ENCODE assay signal across 26 cellular contexts in the genomic region with DNA sequence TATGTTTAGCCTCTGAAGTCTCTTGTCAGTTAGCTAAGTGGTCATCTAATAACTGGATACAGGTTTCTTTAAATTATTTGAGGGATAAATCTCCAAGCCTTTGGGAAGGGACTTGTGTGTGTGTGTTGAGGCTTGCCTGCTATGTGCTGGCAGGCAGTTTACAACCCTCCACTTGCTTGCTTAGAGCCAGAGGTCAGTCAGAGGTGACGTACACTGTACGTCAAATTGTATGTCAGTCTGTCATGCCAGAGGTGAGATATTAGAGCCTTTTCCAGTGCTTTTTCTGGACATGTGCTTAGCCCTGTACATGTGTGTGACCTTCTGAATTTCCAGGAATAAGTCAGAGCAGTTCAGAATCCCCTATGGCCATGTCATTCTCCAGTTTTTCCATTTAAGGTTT.
DNase-seq lines count a peak whose midpoint lies in the region; ATAC-seq, FAIRE-seq and TF ChIP-seq lines count a peak whose summit lies in the region.
"Had no signal": no experiment of that assay in that cellular context is flagged by ENCODE, and none has a peak within 500 bp of the region (broad histone marks: within the 10 kb centered on the region; RNA-seq: fewer than 3 reads in every experiment).

No MANE protein-coding gene starts in this region.

- peak overlapping the region; percentile 30 for H3K4me3 Mint-ChIP-seq in glutamatergic neuron (ENCODE audit: unreplicated experiment)
- H3K4me3 Mint-ChIP-seq: B cell; CD14-positive monocyte; CD4-positive, alpha-beta memory T cell; CD4-positive, CD25-positive, alpha-beta regulatory T cell; CD8-positive, alpha-beta memory T cell had no signal

- no peak overlapping the region for H3K27ac ChIP-seq in aorta (ENCODE audit: low read depth in 1 of 2, low read length in 2 of 2)
- H3K27ac ChIP-seq: 22Rv1; A549; BLaER1 treated with 17β-estradiol and CSF1 and Interleukin-3, amounts not matched to agents 10 nM and 100 nM had no signal

- peaks cover 10% of the 10 kb centered on the region for H3K9me3 Mint-ChIP-seq in glutamatergic neuron (ENCODE audit: unreplicated experiment)

- H3K36me3 ChIP-seq in aorta (ENCODE audit: control insufficient read depth in 1 of 2, insufficient read depth in 2 of 2, low read length in 1 of 2) = no peaks in the 10 kb centered on the region
- H3K36me3 ChIP-seq: BLaER1 treated with 17β-estradiol and CSF1 and Interleukin-3, amounts not matched to agents 10 nM and 100 nM had no signal

- no peaks in the 10 kb centered on the region for H3K9me3 ChIP-seq in aorta (ENCODE audit: control insufficient read depth, low read length)

- FAIRE-seq in urothelium cell line (lab: Jason Lieb, UNC) = peak; percentile 80
- FAIRE-seq: A549, GM12878, GM12892, GM18507 had no signal

- TF ChIP-seq CTCF in glutamatergic neuron (IDR thresholded peaks at IDR 0.05; ENCODE audit: partially characterized antibody, unreplicated experiment) = no peak

- peak; percentile 52 for ATAC-seq in Right ventricle myocardium inferior
- ATAC-seq in left ventricle myocardium superior = no peak
- no peak for ATAC-seq in aorta (ENCODE audit: low FRiP score)
- ATAC-seq: A549, GM12878 had no signal

- H3K4me3 ChIP-seq in aorta (ENCODE audit: low read length in 2 of 2) = no peak overlapping the region
- H3K4me3 ChIP-seq: A549; BLaER1 treated with 17β-estradiol and CSF1 and Interleukin-3, amounts not matched to agents 10 nM and 100 nM; GM12878 had no signal

- intact Hi-C loops in Right ventricle myocardium inferior (cut with DNase I) = no loop called here
- intact Hi-C loops in left ventricle myocardium superior (cut with micrococcal nuclease) = no loop called here
- intact Hi-C loops in aorta (cut with DNase I) = no loop called here

- H3K27me3 ChIP-seq in aorta (ENCODE audit: control insufficient read depth in 1 of 2, insufficient read depth in 2 of 2, low read length in 1 of 2) = no peaks in the 10 kb centered on the region
- H3K27me3 ChIP-seq: BLaER1 treated with 17β-estradiol and CSF1 and Interleukin-3, amounts not matched to agents 10 nM and 100 nM had no signal

- 89 to 94% methylated on average over 2 of the region's 2 CpGs for WGBS in aorta, 2 donors

- no peaks in the 10 kb centered on the region for H3K4me1 ChIP-seq in aorta (ENCODE audit: control insufficient read depth in 1 of 2, insufficient read depth in 2 of 2, low read length in 2 of 2)
- H3K4me1 ChIP-seq: A549 had no signal

- peaks cover 4% of the 10 kb centered on the region for H3K27me3 Mint-ChIP-seq in glutamatergic neuron (ENCODE audit: unreplicated experiment)
- H3K27me3 Mint-ChIP-seq: B cell had no signal

- DNase-seq in Right ventricle myocardium inferior (ENCODE audit: missing footprints) = no peak
- DNase-seq in left ventricle myocardium superior = no peak
- DNase-seq in glutamatergic neuron = no peak
- DNase-seq in urothelium cell line (ENCODE audit: low spot score) = no peak
- no peak for DNase-seq in C1 segment of cervical spinal cord (lab: John Stamatoyannopoulos, UW)
- DNase-seq in aorta = no peak
- DNase-seq: AML-193; CD4-positive, alpha-beta memory T cell; CD4-positive, CD25-positive, alpha-beta regulatory T cell; CD8-positive, alpha-beta memory T cell; COR-L47; DMS 273 treated with DMSO at 0.1 percent for 48 hours; DMS153; DMS53; DMS79; DND-41; EL; GDM1 had no signal

- H3K4me1 Mint-ChIP-seq in glutamatergic neuron (ENCODE audit: low read depth, unreplicated experiment) = peaks cover 4% of the 10 kb centered on the region
- H3K4me1 Mint-ChIP-seq: CD14-positive monocyte; CD4-positive, alpha-beta memory T cell; CD4-positive, CD25-positive, alpha-beta regulatory T cell; CD8-positive, alpha-beta memory T cell had no signal

- H3K27ac Mint-ChIP-seq in glutamatergic neuron (ENCODE audit: unreplicated experiment) = no peak overlapping the region
- H3K27ac Mint-ChIP-seq: B cell; CD14-positive monocyte; CD4-positive, alpha-beta memory T cell; CD8-positive, alpha-beta memory T cell had no signal

- peaks cover 24% of the 10 kb centered on the region for H3K36me3 Mint-ChIP-seq in glutamatergic neuron (ENCODE audit: unreplicated experiment)
- H3K36me3 Mint-ChIP-seq: CD14-positive monocyte; CD4-positive, alpha-beta memory T cell; CD4-positive, CD25-positive, alpha-beta regulatory T cell had no signal
